Comparison of ENCODE assay signal across 1 cellular context in the genomic region with DNA sequence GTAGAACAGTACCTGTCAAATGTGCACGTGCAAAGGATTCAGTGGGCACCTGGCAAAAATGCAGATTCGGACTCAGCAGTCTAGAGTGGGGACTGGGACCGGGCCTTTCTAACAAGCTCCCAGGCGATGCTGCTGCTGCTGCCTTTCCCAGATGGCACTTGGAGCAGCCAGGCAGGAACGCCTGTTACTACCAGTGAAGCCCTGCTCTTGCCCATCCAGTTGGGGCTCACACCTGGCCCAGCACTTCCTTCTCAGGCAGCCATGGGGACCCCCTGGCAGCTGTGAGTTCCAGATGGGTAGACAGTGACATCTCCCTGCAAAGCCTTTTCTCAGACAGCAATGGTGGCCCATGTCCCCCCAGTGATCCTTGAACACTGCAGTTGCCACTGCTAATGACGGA.
TF ChIP-seq lines count a peak whose summit lies in the region.

No MANE protein-coding gene starts in this region.

TF ChIP-seq in GM23338, 12 proteins besides CTCF, POLR2A, EP300 and RAD21 (continued from another document):
- TF ChIP-seq, protein P1, sequence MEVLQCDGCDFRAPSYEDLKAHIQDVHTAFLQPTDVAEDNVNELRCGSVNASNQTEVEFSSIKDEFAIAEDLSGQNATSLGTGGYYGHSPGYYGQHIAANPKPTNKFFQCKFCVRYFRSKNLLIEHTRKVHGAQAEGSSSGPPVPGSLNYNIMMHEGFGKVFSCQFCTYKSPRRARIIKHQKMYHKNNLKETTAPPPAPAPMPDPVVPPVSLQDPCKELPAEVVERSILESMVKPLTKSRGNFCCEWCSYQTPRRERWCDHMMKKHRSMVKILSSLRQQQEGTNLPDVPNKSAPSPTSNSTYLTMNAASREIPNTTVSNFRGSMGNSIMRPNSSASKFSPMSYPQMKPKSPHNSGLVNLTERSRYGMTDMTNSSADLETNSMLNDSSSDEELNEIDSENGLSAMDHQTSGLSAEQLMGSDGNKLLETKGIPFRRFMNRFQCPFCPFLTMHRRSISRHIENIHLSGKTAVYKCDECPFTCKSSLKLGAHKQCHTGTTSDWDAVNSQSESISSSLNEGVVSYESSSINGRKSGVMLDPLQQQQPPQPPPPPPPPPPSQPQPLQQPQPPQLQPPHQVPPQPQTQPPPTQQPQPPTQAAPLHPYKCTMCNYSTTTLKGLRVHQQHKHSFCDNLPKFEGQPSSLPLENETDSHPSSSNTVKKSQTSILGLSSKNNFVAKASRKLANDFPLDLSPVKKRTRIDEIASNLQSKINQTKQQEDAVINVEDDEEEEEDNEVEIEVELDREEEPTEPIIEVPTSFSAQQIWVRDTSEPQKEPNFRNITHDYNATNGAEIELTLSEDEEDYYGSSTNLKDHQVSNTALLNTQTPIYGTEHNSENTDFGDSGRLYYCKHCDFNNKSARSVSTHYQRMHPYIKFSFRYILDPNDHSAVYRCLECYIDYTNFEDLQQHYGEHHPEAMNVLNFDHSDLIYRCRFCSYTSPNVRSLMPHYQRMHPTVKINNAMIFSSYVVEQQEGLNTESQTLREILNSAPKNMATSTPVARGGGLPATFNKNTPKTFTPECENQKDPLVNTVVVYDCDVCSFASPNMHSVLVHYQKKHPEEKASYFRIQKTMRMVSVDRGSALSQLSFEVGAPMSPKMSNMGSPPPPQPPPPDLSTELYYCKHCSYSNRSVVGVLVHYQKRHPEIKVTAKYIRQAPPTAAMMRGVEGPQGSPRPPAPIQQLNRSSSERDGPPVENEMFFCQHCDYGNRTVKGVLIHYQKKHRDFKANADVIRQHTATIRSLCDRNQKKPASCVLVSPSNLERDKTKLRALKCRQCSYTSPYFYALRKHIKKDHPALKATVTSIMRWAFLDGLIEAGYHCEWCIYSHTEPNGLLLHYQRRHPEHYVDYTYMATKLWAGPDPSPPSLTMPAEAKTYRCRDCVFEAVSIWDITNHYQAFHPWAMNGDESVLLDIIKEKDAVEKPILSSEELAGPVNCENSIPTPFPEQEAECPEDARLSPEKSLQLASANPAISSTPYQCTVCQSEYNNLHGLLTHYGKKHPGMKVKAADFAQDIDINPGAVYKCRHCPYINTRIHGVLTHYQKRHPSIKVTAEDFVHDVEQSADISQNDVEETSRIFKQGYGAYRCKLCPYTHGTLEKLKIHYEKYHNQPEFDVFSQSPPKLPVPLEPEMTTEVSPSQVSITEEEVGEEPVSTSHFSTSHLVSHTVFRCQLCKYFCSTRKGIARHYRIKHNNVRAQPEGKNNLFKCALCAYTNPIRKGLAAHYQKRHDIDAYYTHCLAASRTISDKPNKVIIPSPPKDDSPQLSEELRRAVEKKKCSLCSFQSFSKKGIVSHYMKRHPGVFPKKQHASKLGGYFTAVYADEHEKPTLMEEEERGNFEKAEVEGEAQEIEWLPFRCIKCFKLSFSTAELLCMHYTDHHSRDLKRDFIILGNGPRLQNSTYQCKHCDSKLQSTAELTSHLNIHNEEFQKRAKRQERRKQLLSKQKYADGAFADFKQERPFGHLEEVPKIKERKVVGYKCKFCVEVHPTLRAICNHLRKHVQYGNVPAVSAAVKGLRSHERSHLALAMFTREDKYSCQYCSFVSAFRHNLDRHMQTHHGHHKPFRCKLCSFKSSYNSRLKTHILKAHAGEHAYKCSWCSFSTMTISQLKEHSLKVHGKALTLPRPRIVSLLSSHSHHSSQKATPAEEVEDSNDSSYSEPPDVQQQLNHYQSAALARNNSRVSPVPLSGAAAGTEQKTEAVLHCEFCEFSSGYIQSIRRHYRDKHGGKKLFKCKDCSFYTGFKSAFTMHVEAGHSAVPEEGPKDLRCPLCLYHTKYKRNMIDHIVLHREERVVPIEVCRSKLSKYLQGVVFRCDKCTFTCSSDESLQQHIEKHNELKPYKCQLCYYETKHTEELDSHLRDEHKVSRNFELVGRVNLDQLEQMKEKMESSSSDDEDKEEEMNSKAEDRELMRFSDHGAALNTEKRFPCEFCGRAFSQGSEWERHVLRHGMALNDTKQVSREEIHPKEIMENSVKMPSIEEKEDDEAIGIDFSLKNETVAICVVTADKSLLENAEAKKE (CRISPR knock-in tag; IDR thresholded peaks at IDR 0.05): no peak
- TF ChIP-seq, protein P2, sequence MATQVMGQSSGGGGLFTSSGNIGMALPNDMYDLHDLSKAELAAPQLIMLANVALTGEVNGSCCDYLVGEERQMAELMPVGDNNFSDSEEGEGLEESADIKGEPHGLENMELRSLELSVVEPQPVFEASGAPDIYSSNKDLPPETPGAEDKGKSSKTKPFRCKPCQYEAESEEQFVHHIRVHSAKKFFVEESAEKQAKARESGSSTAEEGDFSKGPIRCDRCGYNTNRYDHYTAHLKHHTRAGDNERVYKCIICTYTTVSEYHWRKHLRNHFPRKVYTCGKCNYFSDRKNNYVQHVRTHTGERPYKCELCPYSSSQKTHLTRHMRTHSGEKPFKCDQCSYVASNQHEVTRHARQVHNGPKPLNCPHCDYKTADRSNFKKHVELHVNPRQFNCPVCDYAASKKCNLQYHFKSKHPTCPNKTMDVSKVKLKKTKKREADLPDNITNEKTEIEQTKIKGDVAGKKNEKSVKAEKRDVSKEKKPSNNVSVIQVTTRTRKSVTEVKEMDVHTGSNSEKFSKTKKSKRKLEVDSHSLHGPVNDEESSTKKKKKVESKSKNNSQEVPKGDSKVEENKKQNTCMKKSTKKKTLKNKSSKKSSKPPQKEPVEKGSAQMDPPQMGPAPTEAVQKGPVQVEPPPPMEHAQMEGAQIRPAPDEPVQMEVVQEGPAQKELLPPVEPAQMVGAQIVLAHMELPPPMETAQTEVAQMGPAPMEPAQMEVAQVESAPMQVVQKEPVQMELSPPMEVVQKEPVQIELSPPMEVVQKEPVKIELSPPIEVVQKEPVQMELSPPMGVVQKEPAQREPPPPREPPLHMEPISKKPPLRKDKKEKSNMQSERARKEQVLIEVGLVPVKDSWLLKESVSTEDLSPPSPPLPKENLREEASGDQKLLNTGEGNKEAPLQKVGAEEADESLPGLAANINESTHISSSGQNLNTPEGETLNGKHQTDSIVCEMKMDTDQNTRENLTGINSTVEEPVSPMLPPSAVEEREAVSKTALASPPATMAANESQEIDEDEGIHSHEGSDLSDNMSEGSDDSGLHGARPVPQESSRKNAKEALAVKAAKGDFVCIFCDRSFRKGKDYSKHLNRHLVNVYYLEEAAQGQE (IDR thresholded peaks at IDR 0.05; ENCODE audit: unreplicated experiment): no peak
- TF ChIP-seq POLR2AphosphoS5 (IDR thresholded peaks at IDR 0.05; ENCODE audit: low read depth) (no peak), EZH2phosphoT487 (IDR thresholded peaks at IDR 0.05; ENCODE audit: unreplicated experiment) (no peak), NANOG (IDR thresholded peaks at IDR 0.05; ENCODE audit: borderline replicate concordance) (no peak), ZNF114 (CRISPR knock-in tag; IDR thresholded peaks at IDR 0.05) (no peak), JUNB (IDR thresholded peaks at IDR 0.05; ENCODE audit: unreplicated experiment) (no peak), CREB1 (CRISPR knock-in tag; IDR thresholded peaks at IDR 0.05; ENCODE audit: low read depth) (no peak)
